In the genomic region with DNA sequence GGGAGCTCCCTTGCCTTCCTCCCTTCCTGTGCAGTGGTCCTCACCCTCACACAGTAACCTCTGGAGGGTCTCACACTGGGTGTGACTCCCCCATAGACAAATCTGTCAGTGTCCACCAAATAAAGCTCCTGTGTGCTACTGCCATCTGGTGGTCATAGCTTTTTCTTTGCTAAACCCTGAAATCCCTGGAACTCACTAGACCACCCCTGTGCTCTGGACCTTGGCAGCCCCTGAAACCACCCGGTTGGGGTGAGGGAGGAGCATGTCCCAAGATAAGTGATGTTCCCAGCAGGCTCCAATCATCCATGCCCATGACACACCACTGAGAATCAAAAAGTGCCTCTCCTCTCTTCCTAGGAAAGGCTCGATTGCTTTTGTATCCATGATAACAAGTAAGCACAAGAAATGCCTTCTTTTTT, we compare ENCODE assay signal across 9 cellular contexts. TPM values are rescaled to one million over a fixed set of nuclear protein-coding genes. Genes with fewer than 3 reads are reported as not detected.
DNase-seq lines count a peak whose midpoint lies in the region; ATAC-seq, FAIRE-seq and TF ChIP-seq lines count a peak whose summit lies in the region.
"Had no signal": no experiment of that assay in that cellular context is flagged by ENCODE, and none has a peak within 500 bp of the region (broad histone marks: within the 10 kb centered on the region; RNA-seq: fewer than 3 reads in every experiment).

No MANE protein-coding gene starts in this region.

- no peaks in the 10 kb centered on the region for H4K20me1 ChIP-seq in keratinocyte (ENCODE audit: control insufficient read depth, extremely low read depth, insufficient read depth, low read length)

- ATAC-seq in GM18870 (IDR thresholded peaks at IDR 0.05; ENCODE audit: unreplicated experiment) = no peak

- H3K4me3 ChIP-seq in breast epithelium = no peak overlapping the region
- no peak overlapping the region for H3K4me3 ChIP-seq in keratinocyte (ENCODE audit: control insufficient read depth in 2 of 3, extremely low read depth in 1 of 3, insufficient read depth in 2 of 3, low read depth in 1 of 3, low read length in 3 of 3)

- no peak overlapping the region for H3K4me2 ChIP-seq in keratinocyte (ENCODE audit: control insufficient read depth, extremely low read depth, insufficient read depth, low read depth, low read length)

- H3K9ac ChIP-seq in keratinocyte (ENCODE audit: control insufficient read depth, extremely low read depth, insufficient read depth, low read length) = no peak overlapping the region

- H3K36me3 ChIP-seq in breast epithelium = no peaks in the 10 kb centered on the region
- no peaks in the 10 kb centered on the region for H3K36me3 ChIP-seq in keratinocyte (ENCODE audit: control insufficient read depth in 2 of 2, extremely low read depth in 1 of 2, insufficient read depth in 2 of 2, low read length in 2 of 2)

- H3K4me1 ChIP-seq in breast epithelium (no peaks in the 10 kb centered on the region), keratinocyte (ENCODE audit: control insufficient read depth, extremely low read depth, insufficient read depth, low read length) (no peaks in the 10 kb centered on the region)

- no peaks in the 10 kb centered on the region for H3K79me2 ChIP-seq in keratinocyte (ENCODE audit: control insufficient read depth, insufficient read depth, low read length)

- peak; percentile 81 for DNase-seq in DMS 273 (lab: John Stamatoyannopoulos, UW; ENCODE audit: unreplicated experiment)
- DNase-seq in DMS 273 treated with DMSO at 0.1 percent for 48 hours (lab: John Stamatoyannopoulos, UW) = no peak
- peak; percentile 26 for DNase-seq in MV-4-11 (lab: John Stamatoyannopoulos, UW)
- DNase-seq in T-helper 9 cell = peak; percentile 38
- no peak for DNase-seq in breast epithelium (ENCODE audit: low spot score in 2 of 2)
- DNase-seq in keratinocyte (ENCODE audit: low read depth, low spot score) = no peak
- DNase-seq in stimulated activated CD8-positive, alpha-beta memory T cell treated with anti-CD3 and anti-CD28 coated beads, Interleukin-15, amount 100 ng/mL, for 1 hour (ENCODE audit: low read depth) = peak; percentile 24

- TF ChIP-seq POLR2A in breast epithelium (IDR thresholded peaks at IDR 0.05) = no peak

- H3K9me3 ChIP-seq in breast epithelium (no peaks in the 10 kb centered on the region), keratinocyte (ENCODE audit: control insufficient read depth, low read depth, low read length) (no peaks in the 10 kb centered on the region)

- intact Hi-C loops in breast epithelium (cut with DNase I; ENCODE audit: low total_unique reads) = no loop called here

- no peaks in the 10 kb centered on the region for H3K9me1 ChIP-seq in keratinocyte (ENCODE audit: control insufficient read depth, extremely low read depth, insufficient read depth, low read length)

- H2AFZ ChIP-seq in keratinocyte (ENCODE audit: control insufficient read depth, low read length) = no peak overlapping the region

- dilution Hi-C loops in keratinocyte (cut with MboI; ENCODE audit: extremely low pct_ligation_motif_present, low sequenced_read_pairs) = no loop called here

- peak; percentile 46 to 74 (median 66) for TF ChIP-seq CTCF in breast epithelium (IDR thresholded peaks at IDR 0.05)
- peak; percentile 65 to 85 (median 80) for TF ChIP-seq CTCF in keratinocyte (optimal IDR thresholded peaks at IDR 0.05 in 1 of 3, IDR thresholded peaks at IDR 0.05 in 1 of 3, conservative IDR thresholded peaks at IDR 0.05 in 1 of 3; ENCODE audit: extremely low read depth in 1 of 3, insufficient read depth in 2 of 3, low read length in 3 of 3)

- FAIRE-seq in keratinocyte (lab: Jason Lieb, UNC) = peak; percentile 86
- FAIRE-seq: A204.1 had no signal

- no peaks in the 10 kb centered on the region for H3K27me3 ChIP-seq in breast epithelium
- no peaks in the 10 kb centered on the region for H3K27me3 ChIP-seq in keratinocyte (ENCODE audit: control insufficient read depth, extremely low read depth, insufficient read depth, low read length)

- no peak overlapping the region for H3K27ac ChIP-seq in breast epithelium
- no peak overlapping the region for H3K27ac ChIP-seq in keratinocyte (ENCODE audit: control insufficient read depth, insufficient read depth, low read length)

RNA-seq across cellular contexts. Expression of a gene that starts 6.5 kb away (rescaled TPM):
- total RNA-seq in breast epithelium = 10 to 100 TPM; 13.1 to 18.6 (median 14.6) TPM
- 0.92 to 1.2 TPM (median 1.0 TPM) in 3 replicates for polyA plus RNA-seq in keratinocyte
- polyA plus RNA-seq in keratinocyte (2011; ENCODE audit: low read depth) = 0.75 TPM
- 0.52 and 1.5 TPM in 2 replicates for polyA plus RNA-seq in keratinocyte (2011; cell fraction: cytosol; rRNA removed)
- polyA plus RNA-seq in keratinocyte (2011; cell fraction: nucleus; rRNA removed) = 1.6 and 3.9 TPM in 2 replicates
- polyA plus RNA-seq in keratinocyte (2012; ENCODE audit: low replicate concordance) = 1.7 TPM in 2 replicates
- polyA minus RNA-seq in keratinocyte = 0.86 to 2.1 TPM in 2 of 3 replicates, not detected in the other
- polyA minus RNA-seq in keratinocyte (2011; cell fraction: cytosol; rRNA and poly(A)+ RNA removed) = not detected
- polyA minus RNA-seq in keratinocyte (2011; cell fraction: nucleus; rRNA and poly(A)+ RNA removed) = 0.54 and 1.1 TPM in 2 replicates

RNA-seq across cellular contexts. Expression of a gene that starts 25.7 kb away (rescaled TPM):
- total RNA-seq in breast epithelium = 10 to 100 TPM in 2 of 3 donors, 1 to 10 TPM in 1; 6.4 to 25.6 (median 22.4) TPM
- polyA plus RNA-seq in keratinocyte = 1.2 to 2.2 TPM (median 1.8 TPM) in 3 replicates
- polyA plus RNA-seq in keratinocyte (2011; ENCODE audit: low read depth) = 0.62 TPM
- polyA plus RNA-seq in keratinocyte (2011; cell fraction: cytosol; rRNA removed) = 0.55 and 2.3 TPM in 2 replicates
- 1.5 and 2.4 TPM in 2 replicates for polyA plus RNA-seq in keratinocyte (2011; cell fraction: nucleus; rRNA removed)
- polyA plus RNA-seq in keratinocyte (2012; ENCODE audit: low replicate concordance) = 1.7 and 3.9 TPM in 2 replicates
- polyA minus RNA-seq in keratinocyte = 0.89 to 2.5 TPM (median 1.1 TPM) in 3 replicates
- not detected for polyA minus RNA-seq in keratinocyte (2011; cell fraction: cytosol; rRNA and poly(A)+ RNA removed)
- polyA minus RNA-seq in keratinocyte (2011; cell fraction: nucleus; rRNA and poly(A)+ RNA removed) = 1.2 TPM in 2 replicates

RNA-seq across cellular contexts. Expression of a gene that starts 29.5 kb away (rescaled TPM):
- total RNA-seq in breast epithelium = 10 to 100 TPM; 59.6 to 74.2 (median 65.4) TPM
- 23.6 to 36.6 TPM (median 32.5 TPM) in 3 replicates for polyA plus RNA-seq in keratinocyte
- 275 TPM for polyA plus RNA-seq in keratinocyte (2011; ENCODE audit: low read depth)
- polyA plus RNA-seq in keratinocyte (2011; cell fraction: cytosol; rRNA removed) = 22.9 and 36.2 TPM in 2 replicates
- 123 and 136 TPM in 2 replicates for polyA plus RNA-seq in keratinocyte (2011; cell fraction: nucleus; rRNA removed)
- polyA plus RNA-seq in keratinocyte (2012; ENCODE audit: low replicate concordance) = 32.9 and 274 TPM in 2 replicates
- polyA minus RNA-seq in keratinocyte = 9.5 to 14.6 TPM (median 9.9 TPM) in 3 replicates
- polyA minus RNA-seq in keratinocyte (2011; cell fraction: cytosol; rRNA and poly(A)+ RNA removed) = 22.8 TPM
- 48.4 and 55.3 TPM in 2 replicates for polyA minus RNA-seq in keratinocyte (2011; cell fraction: nucleus; rRNA and poly(A)+ RNA removed)

RNA-seq across cellular contexts. Expression of a gene that starts 31.9 kb away (rescaled TPM):
- 10 to 100 TPM; 26.9 to 49.0 (median 28.8) TPM for total RNA-seq in breast epithelium
- 19.0 to 27.3 TPM (median 20.4 TPM) in 3 replicates for polyA plus RNA-seq in keratinocyte
- polyA plus RNA-seq in keratinocyte (2011; ENCODE audit: low read depth) = 4.2 TPM
- 14.8 and 29.0 TPM in 2 replicates for polyA plus RNA-seq in keratinocyte (2011; cell fraction: cytosol; rRNA removed)
- 25.5 and 32.5 TPM in 2 replicates for polyA plus RNA-seq in keratinocyte (2011; cell fraction: nucleus; rRNA removed)
- polyA plus RNA-seq in keratinocyte (2012; ENCODE audit: low replicate concordance) = 15.8 and 34.4 TPM in 2 replicates
- polyA minus RNA-seq in keratinocyte = 17.1 to 44.5 TPM (median 20.2 TPM) in 3 replicates
- 27.6 TPM for polyA minus RNA-seq in keratinocyte (2011; cell fraction: cytosol; rRNA and poly(A)+ RNA removed)
- polyA minus RNA-seq in keratinocyte (2011; cell fraction: nucleus; rRNA and poly(A)+ RNA removed) = 11.3 and 11.9 TPM in 2 replicates

RNA-seq across cellular contexts. Expression of a gene that starts 55.8 kb away (rescaled TPM):
- under 1 TPM in 2 of 3 donors, not detected in 1; 0.48 to 0.73 TPM for total RNA-seq in breast epithelium
- not detected in 3 replicates for polyA plus RNA-seq in keratinocyte
- polyA plus RNA-seq in keratinocyte (2011; ENCODE audit: low read depth) = not detected
- not detected in 2 replicates for polyA plus RNA-seq in keratinocyte (2011; cell fraction: cytosol; rRNA removed)
- not detected in 2 replicates for polyA plus RNA-seq in keratinocyte (2011; cell fraction: nucleus; rRNA removed)
- polyA plus RNA-seq in keratinocyte (2012; ENCODE audit: low replicate concordance) = not detected in 2 replicates
- polyA minus RNA-seq in keratinocyte = not detected in 3 replicates
- not detected for polyA minus RNA-seq in keratinocyte (2011; cell fraction: cytosol; rRNA and poly(A)+ RNA removed)
- polyA minus RNA-seq in keratinocyte (2011; cell fraction: nucleus; rRNA and poly(A)+ RNA removed) = not detected in 2 replicates

Comparison
In these comparisons a context has a peak if more than half of its experiments do, and no peak if none do; other contexts are left out.
1. DNase-seq: peak in DMS 273 (single experiment), MV-4-11 (single experiment), T-helper 9 cell (single experiment) and stimulated activated CD8-positive, alpha-beta memory T cell treated with anti-CD3 and anti-CD28 coated beads, Interleukin-15, amount 100 ng/mL, for 1 hour (single experiment); none in DMS 273 treated with DMSO at 0.1 percent for 48 hours (single experiment), breast epithelium (0 of 2) and keratinocyte (single experiment).